ENCODE assay signal across 1 cellular context in the genomic region with DNA sequence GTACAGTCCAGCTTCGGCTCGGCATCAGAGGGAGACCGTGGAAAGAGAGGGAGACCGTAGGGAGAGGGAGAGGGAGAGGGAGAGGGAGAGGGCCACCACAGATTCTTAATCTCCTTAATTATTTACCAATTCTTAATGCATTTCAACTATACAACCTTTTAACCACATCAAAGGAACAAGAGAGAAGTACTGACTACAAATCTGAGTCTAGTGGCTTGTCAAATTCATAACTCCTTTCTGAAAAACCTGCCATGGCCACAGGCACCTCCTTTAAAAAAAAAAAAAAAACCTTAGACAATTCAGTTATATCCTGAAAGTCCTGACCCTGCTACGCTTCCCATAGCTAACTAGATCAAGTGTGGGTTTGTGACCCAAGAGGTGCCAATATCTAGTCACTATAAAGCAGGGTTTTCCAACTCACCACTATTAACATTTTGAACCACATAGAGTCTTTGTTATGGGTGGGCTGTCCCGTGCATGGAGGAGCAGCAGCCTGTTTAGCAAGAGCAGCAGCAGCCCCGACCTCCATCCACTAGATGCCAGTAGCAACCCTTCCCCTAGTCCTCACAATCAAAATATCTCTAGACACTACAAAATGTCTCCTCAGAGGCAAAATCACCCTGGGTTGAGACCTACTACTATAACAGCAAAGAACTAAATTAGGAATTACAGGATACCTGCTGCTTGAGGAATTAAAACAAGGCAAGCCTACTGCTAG.
A peak's percentile ranks its signal among the peaks of the same experiment; 100 is the strongest.
TF ChIP-seq lines count a peak whose summit lies in the region.

No MANE protein-coding gene starts in this region.

TF ChIP-seq in HepG2, 621 proteins besides CTCF, POLR2A, EP300 and RAD21:
- TF ChIP-seq, protein P1, sequence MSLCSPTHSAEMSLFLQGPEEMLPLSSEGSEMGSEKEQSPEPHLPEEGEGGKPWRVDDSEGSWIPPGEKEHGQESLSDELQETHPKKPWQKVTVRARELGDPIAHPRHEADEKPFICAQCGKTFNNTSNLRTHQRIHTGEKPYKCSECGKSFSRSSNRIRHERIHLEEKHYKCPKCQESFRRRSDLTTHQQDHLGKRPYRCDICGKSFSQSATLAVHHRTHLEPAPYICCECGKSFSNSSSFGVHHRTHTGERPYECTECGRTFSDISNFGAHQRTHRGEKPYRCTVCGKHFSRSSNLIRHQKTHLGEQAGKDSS (CRISPR knock-in tag; IDR thresholded peaks at IDR 0.05; ENCODE audit: borderline replicate concordance, low read depth): no peak
- TF ChIP-seq MIXL1 (CRISPR knock-in tag; IDR thresholded peaks at IDR 0.05): no peak
- TF ChIP-seq, protein P2, sequence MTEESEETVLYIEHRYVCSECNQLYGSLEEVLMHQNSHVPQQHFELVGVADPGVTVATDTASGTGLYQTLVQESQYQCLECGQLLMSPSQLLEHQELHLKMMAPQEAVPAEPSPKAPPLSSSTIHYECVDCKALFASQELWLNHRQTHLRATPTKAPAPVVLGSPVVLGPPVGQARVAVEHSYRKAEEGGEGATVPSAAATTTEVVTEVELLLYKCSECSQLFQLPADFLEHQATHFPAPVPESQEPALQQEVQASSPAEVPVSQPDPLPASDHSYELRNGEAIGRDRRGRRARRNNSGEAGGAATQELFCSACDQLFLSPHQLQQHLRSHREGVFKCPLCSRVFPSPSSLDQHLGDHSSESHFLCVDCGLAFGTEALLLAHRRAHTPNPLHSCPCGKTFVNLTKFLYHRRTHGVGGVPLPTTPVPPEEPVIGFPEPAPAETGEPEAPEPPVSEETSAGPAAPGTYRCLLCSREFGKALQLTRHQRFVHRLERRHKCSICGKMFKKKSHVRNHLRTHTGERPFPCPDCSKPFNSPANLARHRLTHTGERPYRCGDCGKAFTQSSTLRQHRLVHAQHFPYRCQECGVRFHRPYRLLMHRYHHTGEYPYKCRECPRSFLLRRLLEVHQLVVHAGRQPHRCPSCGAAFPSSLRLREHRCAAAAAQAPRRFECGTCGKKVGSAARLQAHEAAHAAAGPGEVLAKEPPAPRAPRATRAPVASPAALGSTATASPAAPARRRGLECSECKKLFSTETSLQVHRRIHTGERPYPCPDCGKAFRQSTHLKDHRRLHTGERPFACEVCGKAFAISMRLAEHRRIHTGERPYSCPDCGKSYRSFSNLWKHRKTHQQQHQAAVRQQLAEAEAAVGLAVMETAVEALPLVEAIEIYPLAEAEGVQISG (CRISPR knock-in tag; IDR thresholded peaks at IDR 0.05): peak; percentile 95
- peak; percentile 24; the same call in 1 of the 2 replicates for TF ChIP-seq STAG1 (CRISPR knock-in tag; IDR thresholded peaks at IDR 0.05)
- TF ChIP-seq ZBED4 (CRISPR knock-in tag; IDR thresholded peaks at IDR 0.05; ENCODE audit: borderline replicate concordance): no peak
- TF ChIP-seq, protein P3, sequence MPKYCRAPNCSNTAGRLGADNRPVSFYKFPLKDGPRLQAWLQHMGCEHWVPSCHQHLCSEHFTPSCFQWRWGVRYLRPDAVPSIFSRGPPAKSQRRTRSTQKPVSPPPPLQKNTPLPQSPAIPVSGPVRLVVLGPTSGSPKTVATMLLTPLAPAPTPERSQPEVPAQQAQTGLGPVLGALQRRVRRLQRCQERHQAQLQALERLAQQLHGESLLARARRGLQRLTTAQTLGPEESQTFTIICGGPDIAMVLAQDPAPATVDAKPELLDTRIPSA (CRISPR knock-in tag; IDR thresholded peaks at IDR 0.05; ENCODE audit: borderline replicate concordance): no peak
- no peak for TF ChIP-seq ZNF552 (CRISPR knock-in tag; IDR thresholded peaks at IDR 0.05; ENCODE audit: borderline replicate concordance)
- TF ChIP-seq ARID2 (CRISPR knock-in tag; IDR thresholded peaks at IDR 0.05; ENCODE audit: borderline replicate concordance): no peak
- TF ChIP-seq NCOA2 (CRISPR knock-in tag; IDR thresholded peaks at IDR 0.05): no peak
- TF ChIP-seq HNRNPK (IDR thresholded peaks at IDR 0.05; ENCODE audit: low read depth, low read length, poor library complexity, severe bottlenecking): peak; percentile 16
TF ChIP-seq in HepG2: peak in this region for 3.
